ENCODE assay signal across 22 cellular contexts in genomic region chr10:23342213-23342884, GRCh38. TPM values are rescaled to one million over a fixed set of nuclear protein-coding genes. Genes with fewer than 3 reads are reported as not detected.
DNase-seq lines count a peak whose midpoint lies in the region; ATAC-seq, FAIRE-seq and TF ChIP-seq lines count a peak whose summit lies in the region.
"Had no signal": no experiment of that assay in that cellular context is flagged by ENCODE, and none has a peak within 500 bp of the region (broad histone marks: within the 10 kb centered on the region; RNA-seq: fewer than 3 reads in every experiment).

No MANE protein-coding gene starts in this region.

- no peaks in the 10 kb centered on the region for H3K9me3 Mint-ChIP-seq in activated T-cell treated with anti-CD3 and anti-CD28 coated beads, Interleukin-2, amount 50 U/mL, for 4 hours
- peaks cover 0 to 1% (median 0%) of the 10 kb centered on the region in 8 donors for H3K9me3 Mint-ChIP-seq in CD4-positive, alpha-beta memory T cell
- H3K9me3 Mint-ChIP-seq in astrocyte (ENCODE audit: unreplicated experiment), result no peaks in the 10 kb centered on the region
- peaks cover 0 to 2% (median 0%) of the 10 kb centered on the region in 11 donors for H3K9me3 Mint-ChIP-seq in naive thymus-derived CD4-positive, alpha-beta T cell
- H3K9me3 Mint-ChIP-seq: H9 had no signal

- no peaks in the 10 kb centered on the region for H4K20me1 ChIP-seq in astrocyte (ENCODE audit: insufficient read depth, low read length)

- no peak overlapping the region for H3K4me3 ChIP-seq in CD4-positive, alpha-beta memory T cell (ENCODE audit: low read length in 2 of 2)
- H3K4me3 ChIP-seq in astrocyte (ENCODE audit: insufficient read depth, low read depth, low read length), result no peak overlapping the region
- no peak overlapping the region for H3K4me3 ChIP-seq in naive thymus-derived CD4-positive, alpha-beta T cell (ENCODE audit: low read length)

- no peaks in the 10 kb centered on the region for H3K36me3 ChIP-seq in CD4-positive, alpha-beta memory T cell (ENCODE audit: insufficient read depth, low read length)
- no peaks in the 10 kb centered on the region for H3K36me3 ChIP-seq in astrocyte (ENCODE audit: insufficient read depth, low read length)
- no peaks in the 10 kb centered on the region for H3K36me3 ChIP-seq in naive thymus-derived CD4-positive, alpha-beta T cell (ENCODE audit: control insufficient read depth in 2 of 3, insufficient read depth in 3 of 3, low read length in 3 of 3)

- no peaks in the 10 kb centered on the region for H3K27me3 ChIP-seq in CD4-positive, alpha-beta memory T cell (ENCODE audit: insufficient read depth, low read length)
- no peaks in the 10 kb centered on the region for H3K27me3 ChIP-seq in astrocyte (ENCODE audit: insufficient read depth, low read length)
- H3K27me3 ChIP-seq in naive thymus-derived CD4-positive, alpha-beta T cell (ENCODE audit: control insufficient read depth in 2 of 2, insufficient read depth in 2 of 2, low read length in 2 of 2), result no peaks in the 10 kb centered on the region

- POLR2A ChIA-PET in CD4-positive, alpha-beta memory T cell (lab: Charles Lee; ENCODE audit: partially characterized antibody), result interaction anchor here (0.9 to 5.8 kb wide), 5 partner anchors 21 to 107 kb away, joined by 3 to 55 read pairs (median 6); partner anchors contain the start of gene OTUD1
- POLR2A ChIA-PET in naive thymus-derived CD4-positive, alpha-beta T cell (lab: Charles Lee), result interaction anchor here (0.6 to 3.5 kb wide), 3 partner anchors 20 to 97 kb away, joined by 3 to 23 read pairs (median 4); partner anchors contain the start of gene OTUD1

- H3K27me3 Mint-ChIP-seq in activated T-cell treated with anti-CD3 and anti-CD28 coated beads, Interleukin-2, amount 50 U/mL, for 4 hours (ENCODE audit: low read depth), result no peaks in the 10 kb centered on the region
- no peaks in the 10 kb centered on the region for H3K27me3 Mint-ChIP-seq in CD4-positive, alpha-beta memory T cell
- no peaks in the 10 kb centered on the region for H3K27me3 Mint-ChIP-seq in astrocyte (ENCODE audit: low read depth, unreplicated experiment)
- H3K27me3 Mint-ChIP-seq in naive thymus-derived CD4-positive, alpha-beta T cell, result peaks cover 0 to 12% (median 0%) of the 10 kb centered on the region in 5 donors

- CTCF ChIA-PET in CD4-positive, alpha-beta memory T cell (lab: Charles Lee; ENCODE audit: partially characterized antibody), result interaction anchor here (1.0 to 1.7 kb wide), 5 partner anchors 10 to 99 kb away, joined by 3 to 6 read pairs (median 3); no protein-coding TSS in a partner anchor
- CTCF ChIA-PET in naive thymus-derived CD4-positive, alpha-beta T cell (lab: Charles Lee), result interaction anchor here (0.9 kb wide), 1 partner anchor 111 kb away, joined by 3 read pairs; no protein-coding TSS in a partner anchor

- no peaks in the 10 kb centered on the region for H3K79me2 ChIP-seq in astrocyte (ENCODE audit: insufficient read depth, low read length)

- TF ChIP-seq CTCF in astrocyte (IDR thresholded peaks at IDR 0.05; ENCODE audit: insufficient read depth, low read depth, low read length), result no peak

- no peak for DNase-seq in activated T-cell treated with anti-CD3 and anti-CD28 coated beads, Interleukin-2, amount 50 U/mL, for 4 hours
- DNase-seq in activated T-cell treated with anti-CD3 and anti-CD28 coated beads, Interleukin-2, amount 50 U/mL, for 48 hours, result no peak
- DNase-seq in CD4-positive, alpha-beta memory T cell, result peak in 3 of 5 donors; percentile 12 to 35 (median 22)
- DNase-seq in astrocyte (ENCODE audit: low read depth) (no peak), inferior parietal cortex (ENCODE audit: extremely low spot score) (no peak)
- DNase-seq in naive thymus-derived CD4-positive, alpha-beta T cell, result no peak
- no peak for DNase-seq in NK-92 treated with Interleukin-12 subunit alpha and Interleukin-12 subunit beta, amount 100 ng/mL, for 24 hours (lab: John Stamatoyannopoulos, UW)
- DNase-seq: activated CD4-positive, alpha-beta T cell treated with anti-CD3 and anti-CD28 coated beads, Interleukin-2, amount 50 U/mL, for 1 hour; Calu3; erythroblast; foreskin melanocyte; H9; kidney; NCI-H1694 treated with DMSO at 0.1 percent for 48 hours; NCI-H774; stimulated activated CD4-positive, alpha-beta T cell treated with anti-CD3 and anti-CD28 coated beads, Interleukin-4, amount 100 ng/mL, for 1 hour had no signal

- H3K27ac Mint-ChIP-seq in CD4-positive, alpha-beta memory T cell, result peak overlapping the region; percentile 20 to 92 (median 67)
- H3K27ac Mint-ChIP-seq in astrocyte (ENCODE audit: unreplicated experiment), result no peak overlapping the region
- peak overlapping the region in 6 of 9 donors; percentile 14 to 77 (median 48) for H3K27ac Mint-ChIP-seq in naive thymus-derived CD4-positive, alpha-beta T cell
- H3K27ac Mint-ChIP-seq: H9 had no signal

- no peaks in the 10 kb centered on the region for H3K9me3 ChIP-seq in CD4-positive, alpha-beta memory T cell (ENCODE audit: control insufficient read depth in 1 of 2, low read length in 2 of 2)
- H3K9me3 ChIP-seq in astrocyte (ENCODE audit: insufficient read depth, low read depth, low read length), result no peaks in the 10 kb centered on the region
- H3K9me3 ChIP-seq in naive thymus-derived CD4-positive, alpha-beta T cell (ENCODE audit: control insufficient read depth in 2 of 3, low read length in 3 of 3), result no peaks in the 10 kb centered on the region

- intact Hi-C loops in CD4-positive, alpha-beta memory T cell (cut with micrococcal nuclease), result no loop called here
- intact Hi-C loops in naive thymus-derived CD4-positive, alpha-beta T cell (cut with micrococcal nuclease), result no loop called here

- peak overlapping the region; percentile 67 for H3K4me3 Mint-ChIP-seq in activated T-cell treated with anti-CD3 and anti-CD28 coated beads, Interleukin-2, amount 50 U/mL, for 4 hours
- H3K4me3 Mint-ChIP-seq in CD4-positive, alpha-beta memory T cell, result peak overlapping the region in 7 of 8 donors; percentile 6 to 80 (median 76)
- peak overlapping the region; percentile 14 for H3K4me3 Mint-ChIP-seq in astrocyte (ENCODE audit: unreplicated experiment)
- H3K4me3 Mint-ChIP-seq in naive thymus-derived CD4-positive, alpha-beta T cell, result peak overlapping the region in 7 of 10 donors; percentile 0 to 95 (median 84)

- H3K4me2 ChIP-seq in astrocyte (ENCODE audit: low read length), result no peak overlapping the region

- H3K27ac ChIP-seq in CD4-positive, alpha-beta memory T cell (ENCODE audit: low read depth, low read length), result no peak overlapping the region
- no peak overlapping the region for H3K27ac ChIP-seq in astrocyte (ENCODE audit: low read depth, low read length)
- H3K27ac ChIP-seq in naive thymus-derived CD4-positive, alpha-beta T cell (ENCODE audit: low read depth, low read length), result no peak overlapping the region

- no peaks in the 10 kb centered on the region for H3K36me3 Mint-ChIP-seq in activated T-cell treated with anti-CD3 and anti-CD28 coated beads, Interleukin-2, amount 50 U/mL, for 4 hours (ENCODE audit: insufficient read depth)
- peaks cover 0 to 2% of the 10 kb centered on the region in 2 donors for H3K36me3 Mint-ChIP-seq in CD4-positive, alpha-beta memory T cell
- H3K36me3 Mint-ChIP-seq in astrocyte (ENCODE audit: low read depth, unreplicated experiment), result no peaks in the 10 kb centered on the region
- no peaks in the 10 kb centered on the region for H3K36me3 Mint-ChIP-seq in naive thymus-derived CD4-positive, alpha-beta T cell

- FAIRE-seq in astrocyte (lab: Jason Lieb, UNC), result no peak
- FAIRE-seq: A204.1, kidney had no signal

- H3K4me1 ChIP-seq in CD4-positive, alpha-beta memory T cell (ENCODE audit: insufficient read depth, low read length), result peaks cover 49% of the 10 kb centered on the region
- peaks cover 18% of the 10 kb centered on the region for H3K4me1 ChIP-seq in astrocyte (ENCODE audit: insufficient read depth, low read length)
- peaks cover 0 to 6% of the 10 kb centered on the region in 2 donors for H3K4me1 ChIP-seq in naive thymus-derived CD4-positive, alpha-beta T cell (ENCODE audit: control insufficient read depth in 2 of 2, insufficient read depth in 2 of 2, low read length in 2 of 2)

- H3K9ac ChIP-seq in astrocyte (ENCODE audit: low read length), result no peak overlapping the region

- no peak for ATAC-seq in activated T-cell treated with anti-CD3 and anti-CD28 coated beads, Interleukin-2, amount 50 U/mL, for 4 hours
- ATAC-seq in naive thymus-derived CD4-positive, alpha-beta T cell, result no peak
- ATAC-seq in GM21717 (IDR thresholded peaks at IDR 0.05; ENCODE audit: unreplicated experiment), result no peak

- no peak overlapping the region for H2AFZ ChIP-seq in astrocyte (ENCODE audit: low read depth, low read length)

- peaks cover 60% of the 10 kb centered on the region for H3K4me1 Mint-ChIP-seq in activated T-cell treated with anti-CD3 and anti-CD28 coated beads, Interleukin-2, amount 50 U/mL, for 4 hours (ENCODE audit: low read depth)
- peaks cover 23 to 55% (median 44%) of the 10 kb centered on the region in 4 donors for H3K4me1 Mint-ChIP-seq in CD4-positive, alpha-beta memory T cell
- peaks cover 16% of the 10 kb centered on the region for H3K4me1 Mint-ChIP-seq in astrocyte (ENCODE audit: low read depth, unreplicated experiment)
- H3K4me1 Mint-ChIP-seq in naive thymus-derived CD4-positive, alpha-beta T cell, result peaks cover 24 to 58% (median 49%) of the 10 kb centered on the region in 7 donors

RNA-seq across cellular contexts. Expression of gene C10orf67, which starts 2.2 kb away (rescaled TPM):
- total RNA-seq in activated T-cell treated with anti-CD3 and anti-CD28 coated beads, Interleukin-2, amount 50 U/mL, for 4 hours, result 1 to 10 TPM in 1 of 3 donors, under 1 TPM in 2; 0.42 to 1.1 (median 0.73) TPM
- not detected for total RNA-seq in CD4-positive, alpha-beta memory T cell
- polyA plus RNA-seq in CD4-positive, alpha-beta memory T cell, result under 1 TPM; 0.16 to 0.31 TPM
- 0.27 and 0.46 TPM in 2 replicates for total RNA-seq in astrocyte
- total RNA-seq in naive thymus-derived CD4-positive, alpha-beta T cell, result not detected
- polyA plus RNA-seq in naive thymus-derived CD4-positive, alpha-beta T cell, result not detected
- total RNA-seq: Daoy, H9, mesenteric fat pad, OCI-LY7, ureter had no signal

Comparison
In these comparisons a context has a peak if more than half of its experiments do, and no peak if none do; other contexts are left out.
1. DNase-seq: peak in CD4-positive, alpha-beta memory T cell (3 of 5); none in activated T-cell treated with anti-CD3 and anti-CD28 coated beads, Interleukin-2, amount 50 U/mL, for 4 hours (single experiment), activated T-cell treated with anti-CD3 and anti-CD28 coated beads, Interleukin-2, amount 50 U/mL, for 48 hours (0 of 2), astrocyte (single experiment), naive thymus-derived CD4-positive, alpha-beta T cell (0 of 9), inferior parietal cortex (single experiment) and NK-92 treated with Interleukin-12 subunit alpha and Interleukin-12 subunit beta, amount 100 ng/mL, for 24 hours (single experiment).
2. H3K4me3 Mint-ChIP-seq: peak in every context shown above with its lines; median percentile 84 in naive thymus-derived CD4-positive, alpha-beta T cell; 76 in CD4-positive, alpha-beta memory T cell; 67 in activated T-cell treated with anti-CD3 and anti-CD28 coated beads, Interleukin-2, amount 50 U/mL, for 4 hours; 14 in astrocyte.